8 cellular contexts compared by ENCODE assay signal in the genomic region with DNA sequence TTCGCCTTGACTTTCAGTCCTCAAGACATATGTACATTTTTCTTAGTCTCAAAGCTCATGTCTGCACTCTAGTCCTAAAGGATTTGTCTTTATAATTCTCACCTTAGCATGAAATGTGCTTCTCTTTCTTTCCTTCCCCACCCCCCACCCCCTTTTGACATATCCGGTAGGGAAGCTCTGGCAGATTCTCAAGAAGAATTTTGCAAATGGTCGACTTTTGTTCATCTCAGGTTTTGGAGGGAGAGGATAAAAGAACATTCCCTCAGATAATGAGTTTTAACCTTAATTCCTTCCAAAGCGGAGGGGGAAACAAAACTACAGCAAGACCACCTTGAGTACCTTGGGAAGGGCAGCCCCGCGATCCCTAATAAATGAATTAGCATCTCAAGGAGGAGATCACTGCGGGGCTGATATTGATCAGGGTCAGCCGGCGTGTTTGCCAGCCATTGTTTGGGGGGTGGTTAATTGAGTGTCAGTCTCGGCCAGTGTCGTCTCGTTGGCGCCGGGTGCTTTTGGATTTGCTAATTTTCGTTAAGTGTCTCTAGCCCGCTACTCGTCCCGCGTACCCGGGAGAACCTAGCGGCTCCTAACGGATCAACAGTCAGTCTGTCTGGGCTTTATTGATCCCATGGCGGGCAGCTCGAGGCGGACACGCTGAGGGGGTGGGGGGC. TPM values are rescaled to one million over a fixed set of nuclear protein-coding genes. Genes with fewer than 3 reads are reported as not detected.
A peak's percentile ranks its signal among the peaks of the same experiment; 100 is the strongest.
DNase-seq lines count a peak whose midpoint lies in the region; ATAC-seq and TF ChIP-seq lines count a peak whose summit lies in the region.

No MANE protein-coding gene starts in this region.

- H3K9me3 ChIP-seq in PC-9 (ENCODE audit: insufficient read depth, low read depth) (no peaks in the 10 kb centered on the region), colonic mucosa (no peaks in the 10 kb centered on the region), tibial artery (no peaks in the 10 kb centered on the region)

- H3K36me3 ChIP-seq in PC-9 (ENCODE audit: low read depth) (no peaks in the 10 kb centered on the region), colonic mucosa (no peaks in the 10 kb centered on the region), tibial artery (no peaks in the 10 kb centered on the region)

- H3K27ac ChIP-seq in PC-9 (no peak overlapping the region), colonic mucosa (no peak overlapping the region), tibial artery (peak overlapping the region; percentile 8 to 66)

- H2AFZ ChIP-seq in PC-9: no peak overlapping the region

- H4K20me1 ChIP-seq in PC-9 (ENCODE audit: insufficient read depth): no peaks in the 10 kb centered on the region; the same call in 1 of the 2 replicates

- TF ChIP-seq CTCF in PC-9 (conservative IDR thresholded peaks at IDR 0.05) (no peak), colonic mucosa (IDR thresholded peaks at IDR 0.05) (no peak), tibial artery (IDR thresholded peaks at IDR 0.05) (no peak)

- H3K9ac ChIP-seq in colonic mucosa (ENCODE audit: low read depth in 2 of 2, low read length in 2 of 2): peak overlapping the region in 1 of 2 donors; percentile 38

- H3K9me2 ChIP-seq in PC-9 (ENCODE audit: insufficient read depth): no peaks in the 10 kb centered on the region

- H3K4me3 ChIP-seq in PC-9 (peak overlapping the region; percentile 33; the same call in 1 of the 2 replicates), colonic mucosa (peak overlapping the region; percentile 34), tibial artery (peak overlapping the region; percentile 79 to 86)

- ATAC-seq in GM19395 (IDR thresholded peaks at IDR 0.05; ENCODE audit: unreplicated experiment): peak; percentile 1

- peaks cover 3% of the 10 kb centered on the region; the same call in 1 of the 2 replicates for H3K27me3 ChIP-seq in PC-9 (ENCODE audit: insufficient read depth, low read depth)
- H3K27me3 ChIP-seq in colonic mucosa: peaks cover 33% of the 10 kb centered on the region
- no peaks in the 10 kb centered on the region for H3K27me3 ChIP-seq in tibial artery

- POLR2A ChIA-PET in PC-9 (lab: Charles Lee; ENCODE audit: unreplicated experiment): no interaction called here

- intact Hi-C loops in PC-9 (cut with micrococcal nuclease; ENCODE audit: unreplicated experiment): loop anchor here (2.0 to 10.0 kb wide), 4 partner anchors 138 to 454 kb away; no protein-coding TSS in a partner anchor
- intact Hi-C loops in colonic mucosa (cut with DNase I): loop anchor here (5.0 to 10.0 kb wide), 2 partner anchors 198 to 316 kb away; no protein-coding TSS in a partner anchor
- intact Hi-C loops in tibial artery (cut with DNase I; ENCODE audit: low total_unique reads): loop anchor here (5.0 to 10.0 kb wide), 2 partner anchors 198 to 316 kb away; no protein-coding TSS in a partner anchor

- H3K4me2 ChIP-seq in PC-9: peak overlapping the region; percentile 34; the same call in 1 of the 2 replicates

- CTCF ChIA-PET in PC-9 (lab: Charles Lee): no interaction called here

- H3K79me2 ChIP-seq in PC-9 (ENCODE audit: low read depth): peaks cover 16% of the 10 kb centered on the region

- H3F3A ChIP-seq in PC-9 (ENCODE audit: insufficient read depth, low read depth): no peaks in the 10 kb centered on the region

- no peaks in the 10 kb centered on the region for H3K4me1 ChIP-seq in PC-9 (replicated peaks; ENCODE audit: insufficient read depth)
- peaks cover 3% of the 10 kb centered on the region for H3K4me1 ChIP-seq in colonic mucosa
- H3K4me1 ChIP-seq in tibial artery: peaks cover 0 to 41% (median 15%) of the 10 kb centered on the region in 4 donors

- no peak for DNase-seq in PC-9
- DNase-seq in colonic mucosa: no peak
- peak; percentile 20 to 24 for DNase-seq in lung microvascular endothelial cell (ENCODE audit: low read depth in 2 of 2)
- peak; percentile 23 to 70 for DNase-seq in tibial artery
- DNase-seq in GM19240 (ENCODE audit: insufficient read length, low spot score): no peak
- DNase-seq in NCI-H1694 treated with DMSO at 0.1 percent for 48 hours (lab: John Stamatoyannopoulos, UW): no peak
- no peak for DNase-seq in DMS153 treated with DMSO at 0.1 percent for 48 hours (lab: John Stamatoyannopoulos, UW; ENCODE audit: unreplicated experiment)

- no TSS peak for BruUV-seq in PC-9 (replicated peaks; lab: Mats Ljungman, UMichigan)

RNA-seq across cellular contexts. Expression of a gene that starts 0.9 kb away (rescaled TPM):
- total RNA-seq in PC-9 (2021): 3.3 and 4.5 TPM in 2 replicates
- 1 to 10 TPM; 3.1 to 4.6 TPM for total RNA-seq in colonic mucosa
- 2.0 and 3.0 TPM in 2 replicates for total RNA-seq in lung microvascular endothelial cell

Comparison
In these comparisons a context has a peak if more than half of its experiments do, and no peak if none do; other contexts are left out.
1. DNase-seq: peak in lung microvascular endothelial cell (2 of 2) and tibial artery (2 of 2); none in PC-9 (0 of 2), colonic mucosa (single experiment), GM19240 (single experiment), NCI-H1694 treated with DMSO at 0.1 percent for 48 hours (single experiment) and DMS153 treated with DMSO at 0.1 percent for 48 hours (single experiment).
2. H3K27ac ChIP-seq: peak in tibial artery (2 of 2); none in PC-9 (single experiment) and colonic mucosa (single experiment).
3. Peak in every context shown above with its lines, with median percentiles within 50 percentile points of each other: H3K4me3 ChIP-seq.